In genomic region chr5:51495672-51496071, GRCh38 we compare ENCODE assay signal across 21 cellular contexts.
DNase-seq lines count a peak whose midpoint lies in the region; ATAC-seq and TF ChIP-seq lines count a peak whose summit lies in the region.
"Had no signal": no experiment of that assay in that cellular context is flagged by ENCODE, and none has a peak within 500 bp of the region (broad histone marks: within the 10 kb centered on the region; RNA-seq: fewer than 3 reads in every experiment).

No MANE protein-coding gene starts in this region.

- BruUV-seq in mammary epithelial cell (replicated peaks; lab: Mats Ljungman, UMichigan) = no TSS peak

- TF ChIP-seq POLR2A in breast epithelium (IDR thresholded peaks at IDR 0.05) = no peak
- no peak for TF ChIP-seq POLR2A in gastroesophageal sphincter (IDR thresholded peaks at IDR 0.05)

- no peak for TF ChIP-seq EP300 in gastroesophageal sphincter (IDR thresholded peaks at IDR 0.05)

- peak overlapping the region; percentile 35 for H3K4me2 ChIP-seq in mammary epithelial cell (ENCODE audit: insufficient read depth, low read depth, low read length)

- in situ Hi-C loops in mammary epithelial cell (cut with MboI; ENCODE audit: low sequenced_read_pairs in 2 of 2) = no loop called here

- H3K4me1 ChIP-seq in mammary epithelial cell (ENCODE audit: insufficient read depth, low read length) (peaks cover 18% of the 10 kb centered on the region), breast epithelium (no peaks in the 10 kb centered on the region), gastroesophageal sphincter (no peaks in the 10 kb centered on the region)
- H3K4me1 ChIP-seq: transverse colon had no signal

- H3K36me3 ChIP-seq in mammary epithelial cell (ENCODE audit: insufficient read depth, low read length) (no peaks in the 10 kb centered on the region), breast epithelium (no peaks in the 10 kb centered on the region), gastroesophageal sphincter (no peaks in the 10 kb centered on the region)
- H3K36me3 ChIP-seq: transverse colon had no signal

- no peak overlapping the region for H3K27ac ChIP-seq in mammary epithelial cell (ENCODE audit: insufficient read depth, low read depth, low read length)
- H3K27ac ChIP-seq in breast epithelium = no peak overlapping the region
- no peak overlapping the region for H3K27ac ChIP-seq in gastroesophageal sphincter
- H3K27ac ChIP-seq: 22Rv1, transverse colon had no signal

- CTCF ChIA-PET in mammary epithelial cell (lab: Charles Lee; ENCODE audit: low non-redundant PET) = no interaction called here

- no peaks in the 10 kb centered on the region for H4K20me1 ChIP-seq in mammary epithelial cell (ENCODE audit: insufficient read depth, low read length)

- ATAC-seq in gastroesophageal sphincter = no peak
- no peak for ATAC-seq in esophagus mucosa
- ATAC-seq: naive thymus-derived CD8-positive, alpha-beta T cell; right cardiac atrium had no signal

- TF ChIP-seq CTCF in mammary epithelial cell (conservative IDR thresholded peaks at IDR 0.05 in 1 of 2, IDR thresholded peaks at IDR 0.05 in 1 of 2; ENCODE audit: extremely low read depth in 1 of 2, insufficient read depth in 1 of 2, low read depth in 1 of 2, low read length in 2 of 2) = no peak
- no peak for TF ChIP-seq CTCF in breast epithelium (IDR thresholded peaks at IDR 0.05)
- TF ChIP-seq CTCF in gastroesophageal sphincter (IDR thresholded peaks at IDR 0.05) = no peak

- H3K79me2 ChIP-seq in mammary epithelial cell (ENCODE audit: insufficient read depth, low read length) = no peaks in the 10 kb centered on the region

- no peak overlapping the region for H2AFZ ChIP-seq in mammary epithelial cell (ENCODE audit: low read depth, low read length)

- H3K9ac ChIP-seq in mammary epithelial cell (ENCODE audit: insufficient read depth, low read length) = no peak overlapping the region

- WGBS in mammary epithelial cell (ENCODE audit: low coverage, missing lambda C conversion rate) = 0% methylated on average over 2 of the region's 2 CpGs
- 30 to 32% methylated on average over 1 to 2 of the region's 2 CpGs for WGBS in gastroesophageal sphincter (ENCODE audit: low coverage in 1 of 2), 2 donors

- H3K4me3 ChIP-seq in mammary epithelial cell (replicated peaks in 1 of 3; ENCODE audit: insufficient read depth in 1 of 3, low read depth in 2 of 3, low read length in 3 of 3) (no peak overlapping the region), breast epithelium (no peak overlapping the region), gastroesophageal sphincter (no peak overlapping the region)
- H3K4me3 ChIP-seq: transverse colon had no signal

- H3K27me3 ChIP-seq in mammary epithelial cell (ENCODE audit: insufficient read depth, low read length) (no peaks in the 10 kb centered on the region), breast epithelium (no peaks in the 10 kb centered on the region), gastroesophageal sphincter (no peaks in the 10 kb centered on the region)
- H3K27me3 ChIP-seq: transverse colon had no signal

- H3K9me3 ChIP-seq in mammary epithelial cell (replicated peaks; ENCODE audit: insufficient read depth, low read length) = no peaks in the 10 kb centered on the region
- no peaks in the 10 kb centered on the region for H3K9me3 ChIP-seq in breast epithelium
- no peaks in the 10 kb centered on the region for H3K9me3 ChIP-seq in gastroesophageal sphincter
- H3K9me3 ChIP-seq: transverse colon had no signal

- peak; percentile 77 for DNase-seq in mammary epithelial cell
- DNase-seq in breast epithelium (ENCODE audit: low spot score in 2 of 2) = no peak
- DNase-seq in T1000 (lab: John Stamatoyannopoulos, UW) = peak; percentile 21
- peak; percentile 78 for DNase-seq in glomerular visceral epithelial cell (ENCODE audit: extremely low spot score)
- no peak for DNase-seq in activated naive CD4-positive, alpha-beta T cell treated with Interleukin-2 at 50 U/mL for 16 hours
- DNase-seq in Kasumi-1 (lab: John Stamatoyannopoulos, UW) = no peak
- DNase-seq: activated CD4-positive, CD25-positive, alpha-beta regulatory T cell treated with anti-CD3 and anti-CD28 coated beads, Interleukin-2, amount 50 U/mL, for 72 hours; activated CD8-positive, alpha-beta memory T cell treated with anti-CD3 and anti-CD28 coated beads, Interleukin-2, amount 50 U/mL, for 4 hours; activated naive CD4-positive, alpha-beta T cell treated with anti-CD3 and anti-CD28 coated beads for 36 hours; CD4-positive, alpha-beta memory T cell; central memory CD4-positive, alpha-beta T cell; KBM-7; naive thymus-derived CD8-positive, alpha-beta T cell; NCI-H1436; right cardiac atrium; stimulated activated CD4-positive, alpha-beta T cell treated with anti-CD3 and anti-CD28 coated beads, Interleukin-4, amount 100 ng/mL, for 1 hour; T-helper 1 cell; transverse colon had no signal

- dilution Hi-C loops in mammary epithelial cell (cut with HindIII; ENCODE audit: low sequenced_read_pairs) = no loop called here

- intact Hi-C loops in mammary epithelial cell (cut with micrococcal nuclease) = no loop called here
- intact Hi-C loops in breast epithelium (cut with DNase I; ENCODE audit: low total_unique reads) = no loop called here

Comparison
In these comparisons a context has a peak if more than half of its experiments do, and no peak if none do; other contexts are left out.
1. DNase-seq: peak in mammary epithelial cell (single experiment), T1000 (single experiment) and glomerular visceral epithelial cell (single experiment); none in breast epithelium (0 of 2), activated naive CD4-positive, alpha-beta T cell treated with Interleukin-2 at 50 U/mL for 16 hours (single experiment) and Kasumi-1 (0 of 2).